ENCODE assay signal across 13 cellular contexts in genomic region chrX:109393859-109394258, GRCh38.
DNase-seq lines count a peak whose midpoint lies in the region; ATAC-seq and TF ChIP-seq lines count a peak whose summit lies in the region.
"Had no signal": no experiment of that assay in that cellular context is flagged by ENCODE, and none has a peak within 500 bp of the region (broad histone marks: within the 10 kb centered on the region; RNA-seq: fewer than 3 reads in every experiment).

No MANE protein-coding gene starts in this region.

- DNase-seq in cardiac muscle cell (ENCODE audit: low read depth in 1 of 2, low spot score in 1 of 2) (peak in 1 of 2 donors; percentile 8), right atrium auricular region (ENCODE audit: low spot score) (no peak), SW480 (ENCODE audit: low spot score) (peak; percentile 11), immature natural killer cell (no peak), NCI-H2171 (lab: John Stamatoyannopoulos, UW) (no peak)
- DNase-seq: activated T-cell treated with anti-CD3 and anti-CD28 coated beads, Interleukin-2, amount 50 U/mL, for 48 hours; heart left ventricle; stimulated activated CD4-positive, alpha-beta T cell treated with anti-CD3 and anti-CD28 coated beads, Interleukin-15, amount 100 ng/mL, for 24 hours; stomach; T-helper 17 cell had no signal

- no peaks in the 10 kb centered on the region for H3K27me3 ChIP-seq in cardiac muscle cell
- no peaks in the 10 kb centered on the region for H3K27me3 ChIP-seq in right atrium auricular region

- H3K4me3 ChIP-seq in cardiac muscle cell (no peak overlapping the region), right atrium auricular region (no peak overlapping the region)
- H3K4me3 ChIP-seq: heart left ventricle, stomach had no signal

- H3K27ac Mint-ChIP-seq in immature natural killer cell: no peak overlapping the region
- H3K27ac Mint-ChIP-seq: T-helper 17 cell had no signal

- H3K36me3 ChIP-seq in cardiac muscle cell (no peaks in the 10 kb centered on the region), right atrium auricular region (no peaks in the 10 kb centered on the region)
- H3K36me3 ChIP-seq: heart left ventricle, stomach had no signal

- peaks cover 2 to 16% (median 3%) of the 10 kb centered on the region in 3 donors for H3K27me3 Mint-ChIP-seq in immature natural killer cell (ENCODE audit: low read depth in 3 of 3)

- no peaks in the 10 kb centered on the region for H3K4me1 Mint-ChIP-seq in immature natural killer cell

- ATAC-seq in HG03103 (IDR thresholded peaks at IDR 0.05; ENCODE audit: low read depth, unreplicated experiment): peak; percentile 75
- no peak for ATAC-seq in HG03025 (IDR thresholded peaks at IDR 0.05; ENCODE audit: low FRiP score, unreplicated experiment)
- ATAC-seq in GM18517 (IDR thresholded peaks at IDR 0.05; ENCODE audit: unreplicated experiment): no peak
- ATAC-seq: heart left ventricle, T-helper 17 cell had no signal

- no peaks in the 10 kb centered on the region for H3K9me3 Mint-ChIP-seq in immature natural killer cell

- H3K36me3 Mint-ChIP-seq in immature natural killer cell: no peaks in the 10 kb centered on the region

- H3K4me3 Mint-ChIP-seq in immature natural killer cell: no peak overlapping the region
- H3K4me3 Mint-ChIP-seq: T-helper 17 cell had no signal

- H3K4me1 ChIP-seq in cardiac muscle cell (ENCODE audit: low read depth) (no peaks in the 10 kb centered on the region), right atrium auricular region (no peaks in the 10 kb centered on the region)
- H3K4me1 ChIP-seq: heart left ventricle, stomach had no signal

- no peaks in the 10 kb centered on the region for H3K9me3 ChIP-seq in cardiac muscle cell (ENCODE audit: low read depth)
- no peaks in the 10 kb centered on the region for H3K9me3 ChIP-seq in right atrium auricular region
- H3K9me3 ChIP-seq: heart left ventricle, stomach had no signal

- TF ChIP-seq CTCF in cardiac muscle cell (IDR thresholded peaks at IDR 0.05; ENCODE audit: low read depth, low read length) (peak; percentile 6), right atrium auricular region (IDR thresholded peaks at IDR 0.05) (no peak)

- H3K27ac ChIP-seq in cardiac muscle cell (no peak overlapping the region), right atrium auricular region (no peak overlapping the region)
- H3K27ac ChIP-seq: heart left ventricle, stomach had no signal
